Comparison of ENCODE assay signal across 15 cellular contexts in the genomic region with DNA sequence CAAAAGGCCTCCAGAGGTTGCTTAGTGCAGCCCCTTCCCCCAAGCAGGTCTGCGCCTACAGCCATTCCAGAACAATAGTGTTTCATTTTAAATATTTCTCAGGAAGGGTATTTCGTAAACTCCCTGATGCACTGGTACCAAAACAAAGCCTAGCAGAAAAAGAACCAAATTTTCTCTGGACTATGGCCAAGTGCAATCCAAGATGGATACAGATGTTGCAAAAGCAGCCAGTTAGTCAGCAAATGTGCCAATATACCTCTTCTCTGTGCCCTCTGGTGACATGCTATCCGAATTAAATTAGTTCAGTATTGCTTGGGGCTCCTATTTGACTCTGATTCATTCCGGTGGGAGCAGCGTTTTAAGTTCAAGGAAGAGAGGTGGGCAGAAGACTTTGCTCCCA.
"Had no signal": no experiment of that assay in that cellular context is flagged by ENCODE, and none has a peak within 500 bp of the region (broad histone marks: within the 10 kb centered on the region; RNA-seq: fewer than 3 reads in every experiment).

No MANE protein-coding gene starts in this region.

- H3K4me1 ChIP-seq: prostate gland, spleen, thyroid gland had no signal

- DNase-seq: activated CD4-positive, CD25-positive, alpha-beta regulatory T cell treated with anti-CD3 and anti-CD28 coated beads, Interleukin-2, amount 50 U/mL, for 72 hours; activated CD8-positive, alpha-beta memory T cell treated with anti-CD3 and anti-CD28 coated beads for 24 hours; activated effector memory CD4-positive, alpha-beta T cell treated with anti-CD3 and anti-CD28 coated beads, Interleukin-2, amount 50 U/mL, for 16 hours; activated naive CD4-positive, alpha-beta T cell treated with anti-CD3 and anti-CD28 coated beads, Interleukin-2, amount 50 U/mL, for 16 hours; activated T-cell treated with anti-CD3 and anti-CD28 coated beads, Interleukin-2, amount 50 U/mL, for 72 hours; left ventricle myocardium superior; naive B cell; right cardiac atrium; spleen; stimulated activated CD4-positive, alpha-beta T cell treated with anti-CD3 and anti-CD28 coated beads, Interleukin-4, amount 100 ng/mL, for 4 hours; T-helper 2 cell; thyroid gland had no signal

- H3K27ac ChIP-seq: epithelial cell of prostate, prostate gland, spleen, thyroid gland, VCaP had no signal

- H3K36me3 ChIP-seq: prostate gland, spleen, thyroid gland had no signal

- H3K4me3 ChIP-seq: prostate gland, spleen, thyroid gland had no signal

- H3K9me3 ChIP-seq: prostate gland, spleen, thyroid gland had no signal

- H3K27me3 ChIP-seq: thyroid gland had no signal
